24 cellular contexts compared by ENCODE assay signal in the genomic region with DNA sequence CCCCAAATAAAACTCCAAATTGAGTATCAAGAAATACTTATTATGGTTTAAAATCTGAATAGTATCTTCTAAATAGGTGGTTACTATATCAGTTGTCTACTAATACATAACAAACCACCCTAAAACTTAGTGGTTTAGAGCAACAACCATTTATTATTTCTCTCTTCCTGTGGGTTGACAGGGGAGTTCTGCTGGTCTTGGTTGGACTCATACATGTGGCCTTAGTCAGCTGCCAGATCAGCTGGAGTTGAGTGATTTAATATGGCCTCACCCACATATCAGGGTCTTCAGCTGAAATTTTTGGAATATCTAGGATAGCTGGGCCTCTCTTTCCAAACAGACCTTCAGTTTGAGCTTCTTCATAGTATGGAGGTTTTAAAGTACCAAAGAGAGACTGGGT. TPM values are rescaled to one million over a fixed set of nuclear protein-coding genes. Genes with fewer than 3 reads are reported as not detected.
A peak's percentile ranks its signal among the peaks of the same experiment; 100 is the strongest.
DNase-seq lines count a peak whose midpoint lies in the region; ATAC-seq, FAIRE-seq and TF ChIP-seq lines count a peak whose summit lies in the region.
"Had no signal": no experiment of that assay in that cellular context is flagged by ENCODE, and none has a peak within 500 bp of the region (broad histone marks: within the 10 kb centered on the region; RNA-seq: fewer than 3 reads in every experiment).

No MANE protein-coding gene starts in this region.

- no peak for DNase-seq in SK-N-SH
- DNase-seq in RCC 7860 (ENCODE audit: low spot score), result peak; percentile 66
- peak in 1 of 2 donors; percentile 45 for DNase-seq in foreskin keratinocyte
- DNase-seq in smooth muscle cell (lab: John Stamatoyannopoulos, UW; ENCODE audit: unreplicated experiment), result no peak
- no peak for DNase-seq in NCI-H2029 treated with DMSO at 0.1 percent for 48 hours (lab: John Stamatoyannopoulos, UW)
- DNase-seq in foreskin fibroblast, result no peak
- DNase-seq in upper lobe of right lung, result no peak
- DNase-seq: activated CD8-positive, alpha-beta memory T cell treated with anti-CD3 and anti-CD28 coated beads, Interleukin-2, amount 10 ng/mL, durations not matched to agents 7 days and 5 days; activated naive CD8-positive, alpha-beta T cell treated with anti-CD3 and anti-CD28 coated beads, Interleukin-2, amount 50 U/mL, for 24 hours; CD4-positive, CD25-positive, alpha-beta regulatory T cell; central memory CD4-positive, alpha-beta T cell; DMS79; effector CD4-positive, alpha-beta T cell; left colon; NCI-H1417; NCI-H2171 treated with DMSO at 0.1 percent for 48 hours; NCI-H82; T1000 had no signal

- CTCF ChIA-PET in SK-N-SH (lab: Yijun Ruan, JAX), result no interaction called here

- POLR2A ChIA-PET in SK-N-SH (lab: Yijun Ruan, JAX), result no interaction called here

- H3K9me3 ChIP-seq in SK-N-SH, result 0 out of 2 replicates have a peak, but pooled peaks cover 10% of the 10 kb centered on the region
- H3K9me3 ChIP-seq in smooth muscle cell (replicated peaks; ENCODE audit: low read depth), result no peaks in the 10 kb centered on the region
- H3K9me3 ChIP-seq in upper lobe of right lung, result peaks cover 6% of the 10 kb centered on the region
- H3K9me3 ChIP-seq: thoracic aorta had no signal

- H3K27ac ChIP-seq in SK-N-SH (ENCODE audit: low read depth in 2 of 2, low read length in 1 of 2) (no peak overlapping the region), foreskin keratinocyte (no peak overlapping the region), smooth muscle cell (ENCODE audit: low read depth) (peak overlapping the region; percentile 51), upper lobe of right lung (no peak overlapping the region)
- H3K27ac ChIP-seq: 22Rv1, esophagus muscularis mucosa, thoracic aorta had no signal

- no peaks in the 10 kb centered on the region for H3K9me2 ChIP-seq in SK-N-SH

- no peak for TF ChIP-seq EP300 in SK-N-SH (IDR thresholded peaks at IDR 0.05; ENCODE audit: borderline replicate concordance in 1 of 2, low read depth in 1 of 2, low read length in 1 of 2)

- no peaks in the 10 kb centered on the region for H3K36me3 ChIP-seq in SK-N-SH (replicated peaks in 1 of 2; ENCODE audit: control insufficient read depth in 1 of 2, insufficient read depth in 2 of 2, low read length in 1 of 2)
- no peaks in the 10 kb centered on the region for H3K36me3 ChIP-seq in smooth muscle cell (ENCODE audit: low read depth)
- H3K36me3 ChIP-seq in upper lobe of right lung, result no peaks in the 10 kb centered on the region
- H3K36me3 ChIP-seq: esophagus muscularis mucosa, thoracic aorta had no signal

- H2AFZ ChIP-seq in SK-N-SH (ENCODE audit: low read depth), result no peak overlapping the region
- H2AFZ ChIP-seq in smooth muscle cell (ENCODE audit: low read depth), result no peak overlapping the region

- FAIRE-seq in RCC 7860 (lab: Jason Lieb, UNC), result no peak

- no peak overlapping the region for H3K4me2 ChIP-seq in SK-N-SH
- no peak overlapping the region for H3K4me2 ChIP-seq in smooth muscle cell

- intact Hi-C loops in upper lobe of right lung (cut with DNase I), result no loop called here

- H4K20me1 ChIP-seq in SK-N-SH (ENCODE audit: insufficient read depth), result no peaks in the 10 kb centered on the region
- H4K20me1 ChIP-seq in smooth muscle cell (ENCODE audit: low read depth), result no peaks in the 10 kb centered on the region

- H3K27me3 ChIP-seq in SK-N-SH (ENCODE audit: insufficient read depth), result no peaks in the 10 kb centered on the region
- H3K27me3 ChIP-seq in foreskin keratinocyte, result no peaks in the 10 kb centered on the region
- no peaks in the 10 kb centered on the region for H3K27me3 ChIP-seq in smooth muscle cell (ENCODE audit: low read depth)
- no peaks in the 10 kb centered on the region for H3K27me3 ChIP-seq in upper lobe of right lung
- H3K27me3 ChIP-seq: esophagus muscularis mucosa had no signal

- H3K79me2 ChIP-seq in SK-N-SH (ENCODE audit: insufficient read depth) (no peaks in the 10 kb centered on the region), smooth muscle cell (ENCODE audit: low read depth) (no peaks in the 10 kb centered on the region)

- H3K9ac ChIP-seq in SK-N-SH, result no peak overlapping the region
- no peak overlapping the region for H3K9ac ChIP-seq in smooth muscle cell (ENCODE audit: low read depth)

- TF ChIP-seq CTCF in SK-N-SH (IDR thresholded peaks at IDR 0.05), result no peak
- TF ChIP-seq CTCF in foreskin keratinocyte (conservative IDR thresholded peaks at IDR 0.05), result no peak
- TF ChIP-seq CTCF in smooth muscle cell (IDR thresholded peaks at IDR 0.05; ENCODE audit: borderline replicate concordance, insufficient read depth, poor library complexity, severe bottlenecking), result no peak
- no peak for TF ChIP-seq CTCF in foreskin fibroblast (IDR thresholded peaks at IDR 0.05; ENCODE audit: low read depth, low read length)
- TF ChIP-seq CTCF in upper lobe of right lung (IDR thresholded peaks at IDR 0.05), result no peak

- no peak for ATAC-seq in SK-N-SH treated with all-trans-retinoic acid at 6 μM for 48 hours
- peak; percentile 10 for ATAC-seq in foreskin keratinocyte
- ATAC-seq in upper lobe of right lung, result no peak
- ATAC-seq: activated CD8-positive, alpha-beta memory T cell treated with anti-CD3 and anti-CD28 coated beads, Interleukin-2, amount 10 ng/mL, durations not matched to agents 7 days and 5 days; activated naive CD8-positive, alpha-beta T cell treated with anti-CD3 and anti-CD28 coated beads, Interleukin-2, amount 50 U/mL, for 24 hours; activated T-helper 17 cell treated with anti-CD3 and anti-CD28 coated beads, Interleukin-2, amount 50 U/mL, for 72 hours; left colon; Panc1 had no signal

- H3K4me1 ChIP-seq in SK-N-SH (ENCODE audit: control insufficient read depth in 1 of 2, insufficient read depth in 2 of 2, low read depth in 1 of 2, low read length in 1 of 2), result no peaks in the 10 kb centered on the region
- peaks cover 12% of the 10 kb centered on the region for H3K4me1 ChIP-seq in foreskin keratinocyte
- H3K4me1 ChIP-seq in smooth muscle cell (ENCODE audit: low read depth), result no peaks in the 10 kb centered on the region
- no peaks in the 10 kb centered on the region for H3K4me1 ChIP-seq in upper lobe of right lung
- H3K4me1 ChIP-seq: esophagus muscularis mucosa had no signal

- TF ChIP-seq RAD21 in SK-N-SH (IDR thresholded peaks at IDR 0.05; ENCODE audit: low read length), result no peak

- H3F3A ChIP-seq in SK-N-SH (replicated peaks; ENCODE audit: insufficient read depth), result no peaks in the 10 kb centered on the region
- H3F3A ChIP-seq in smooth muscle cell (ENCODE audit: low read depth), result no peaks in the 10 kb centered on the region

- H3K4me3 ChIP-seq in SK-N-SH (ENCODE audit: low read depth in 2 of 2, low read length in 1 of 2) (no peak overlapping the region), smooth muscle cell (no peak overlapping the region), foreskin fibroblast (ENCODE audit: low read depth in 1 of 2, low read length in 2 of 2) (no peak overlapping the region), upper lobe of right lung (no peak overlapping the region)
- H3K4me3 ChIP-seq: esophagus muscularis mucosa, thoracic aorta had no signal

TF ChIP-seq in SK-N-SH, 30 proteins besides CTCF, POLR2A, EP300 and RAD21:
- TF ChIP-seq, protein P1, sequence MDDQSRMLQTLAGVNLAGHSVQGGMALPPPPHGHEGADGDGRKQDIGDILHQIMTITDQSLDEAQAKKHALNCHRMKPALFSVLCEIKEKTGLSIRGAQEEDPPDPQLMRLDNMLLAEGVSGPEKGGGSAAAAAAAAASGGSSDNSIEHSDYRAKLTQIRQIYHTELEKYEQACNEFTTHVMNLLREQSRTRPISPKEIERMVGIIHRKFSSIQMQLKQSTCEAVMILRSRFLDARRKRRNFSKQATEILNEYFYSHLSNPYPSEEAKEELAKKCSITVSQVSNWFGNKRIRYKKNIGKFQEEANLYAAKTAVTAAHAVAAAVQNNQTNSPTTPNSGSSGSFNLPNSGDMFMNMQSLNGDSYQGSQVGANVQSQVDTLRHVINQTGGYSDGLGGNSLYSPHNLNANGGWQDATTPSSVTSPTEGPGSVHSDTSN (IDR thresholded peaks at IDR 0.05), result peak; percentile 51
- TF ChIP-seq GATA2 (CRISPR knock-in tag; IDR thresholded peaks at IDR 0.05) (no peak), GABPA (IDR thresholded peaks at IDR 0.05; ENCODE audit: low read depth) (no peak)
- TF ChIP-seq, protein P2, sequence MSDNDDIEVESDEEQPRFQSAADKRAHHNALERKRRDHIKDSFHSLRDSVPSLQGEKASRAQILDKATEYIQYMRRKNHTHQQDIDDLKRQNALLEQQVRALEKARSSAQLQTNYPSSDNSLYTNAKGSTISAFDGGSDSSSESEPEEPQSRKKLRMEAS (IDR thresholded peaks at IDR 0.05; ENCODE audit: low read depth), result no peak

TF ChIP-seq in SK-N-SH treated with all-trans-retinoic acid at 6 μM for 48 hours, 23 proteins besides CTCF, POLR2A, EP300 and RAD21 (continues in another document):
- TF ChIP-seq TOX (CRISPR knock-in tag; IDR thresholded peaks at IDR 0.05; ENCODE audit: borderline replicate concordance) (no peak), ZFP30 (CRISPR knock-in tag; IDR thresholded peaks at IDR 0.05) (no peak), ZNF70 (CRISPR knock-in tag; IDR thresholded peaks at IDR 0.05) (no peak)
- TF ChIP-seq, protein P3, sequence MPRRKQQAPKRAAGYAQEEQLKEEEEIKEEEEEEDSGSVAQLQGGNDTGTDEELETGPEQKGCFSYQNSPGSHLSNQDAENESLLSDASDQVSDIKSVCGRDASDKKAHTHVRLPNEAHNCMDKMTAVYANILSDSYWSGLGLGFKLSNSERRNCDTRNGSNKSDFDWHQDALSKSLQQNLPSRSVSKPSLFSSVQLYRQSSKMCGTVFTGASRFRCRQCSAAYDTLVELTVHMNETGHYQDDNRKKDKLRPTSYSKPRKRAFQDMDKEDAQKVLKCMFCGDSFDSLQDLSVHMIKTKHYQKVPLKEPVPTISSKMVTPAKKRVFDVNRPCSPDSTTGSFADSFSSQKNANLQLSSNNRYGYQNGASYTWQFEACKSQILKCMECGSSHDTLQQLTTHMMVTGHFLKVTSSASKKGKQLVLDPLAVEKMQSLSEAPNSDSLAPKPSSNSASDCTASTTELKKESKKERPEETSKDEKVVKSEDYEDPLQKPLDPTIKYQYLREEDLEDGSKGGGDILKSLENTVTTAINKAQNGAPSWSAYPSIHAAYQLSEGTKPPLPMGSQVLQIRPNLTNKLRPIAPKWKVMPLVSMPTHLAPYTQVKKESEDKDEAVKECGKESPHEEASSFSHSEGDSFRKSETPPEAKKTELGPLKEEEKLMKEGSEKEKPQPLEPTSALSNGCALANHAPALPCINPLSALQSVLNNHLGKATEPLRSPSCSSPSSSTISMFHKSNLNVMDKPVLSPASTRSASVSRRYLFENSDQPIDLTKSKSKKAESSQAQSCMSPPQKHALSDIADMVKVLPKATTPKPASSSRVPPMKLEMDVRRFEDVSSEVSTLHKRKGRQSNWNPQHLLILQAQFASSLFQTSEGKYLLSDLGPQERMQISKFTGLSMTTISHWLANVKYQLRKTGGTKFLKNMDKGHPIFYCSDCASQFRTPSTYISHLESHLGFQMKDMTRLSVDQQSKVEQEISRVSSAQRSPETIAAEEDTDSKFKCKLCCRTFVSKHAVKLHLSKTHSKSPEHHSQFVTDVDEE (CRISPR knock-in tag; IDR thresholded peaks at IDR 0.05), result no peak

RNA-seq across cellular contexts. Expression of a gene that starts 34.5 kb away (rescaled TPM):
- polyA plus RNA-seq in SK-N-SH (2012; rRNA removed), result 0.07 and 0.29 TPM in 2 replicates
- polyA plus RNA-seq in SK-N-SH (2012; cell fraction: cytosol; rRNA removed), result 0.16 and 0.44 TPM in 2 replicates
- 0.08 and 0.21 TPM in 2 replicates for polyA plus RNA-seq in SK-N-SH (2012; cell fraction: nucleus; rRNA removed)
- 0.31 and 0.95 TPM in 2 replicates for total RNA-seq in foreskin keratinocyte
- polyA plus RNA-seq in foreskin keratinocyte, result 0.59 and 0.71 TPM in 2 replicates
- total RNA-seq in smooth muscle cell, result 0.76 and 1.9 TPM in 2 replicates
- 1.7 and 1.9 TPM in 2 replicates for polyA plus RNA-seq in smooth muscle cell
- total RNA-seq in upper lobe of right lung, result 0.46 TPM
- total RNA-seq: thoracic aorta had no signal
